8 cellular contexts compared by ENCODE assay signal in genomic region chr7:37920305-37920618, GRCh38. TPM values are rescaled to one million over a fixed set of nuclear protein-coding genes. Genes with fewer than 3 reads are reported as not detected.
A peak's percentile ranks its signal among the peaks of the same experiment; 100 is the strongest.
DNase-seq lines count a peak whose midpoint lies in the region; ATAC-seq, FAIRE-seq and TF ChIP-seq lines count a peak whose summit lies in the region.

No MANE protein-coding gene starts in this region.

- H3K4me1 Mint-ChIP-seq in T-helper 2 cell treated with Interferon-gamma antibody and Interleukin-4, amounts not matched to agents 5 μg/mL and 100 μg/mL, for 36 hours (ENCODE audit: low read depth), result peaks cover 7% of the 10 kb centered on the region
- peaks cover 18% of the 10 kb centered on the region for H3K4me1 Mint-ChIP-seq in activated naive CD8-positive, alpha-beta T cell treated with anti-CD3 and anti-CD28 coated beads for 36 hours

- peak overlapping the region in 1 of 2 donors; percentile 41 for H3K9ac ChIP-seq in stomach smooth muscle (ENCODE audit: low read length in 2 of 2)

- in situ Hi-C loops in KBM-7 (cut with MboI; ENCODE audit: low pct_unique_long_range_greater_than_20kb, low sequenced_read_pairs), result loop anchor here (25.0 kb wide), 2 partner anchors 292 to 417 kb away; no protein-coding TSS in a partner anchor

- H3K4me3 ChIP-seq in left lung, result peak overlapping the region; percentile 57 to 62
- H3K4me3 ChIP-seq in stomach smooth muscle (ENCODE audit: low read length in 2 of 2), result peak overlapping the region; percentile 62 to 72

- no peak for FAIRE-seq in H54 (lab: Jason Lieb, UNC)

- H3K36me3 Mint-ChIP-seq in T-helper 2 cell treated with Interferon-gamma antibody and Interleukin-4, amounts not matched to agents 5 μg/mL and 100 μg/mL, for 36 hours (ENCODE audit: low read depth), result no peaks in the 10 kb centered on the region
- no peaks in the 10 kb centered on the region for H3K36me3 Mint-ChIP-seq in activated naive CD8-positive, alpha-beta T cell treated with anti-CD3 and anti-CD28 coated beads for 36 hours

- H3K4me3 Mint-ChIP-seq in T-helper 2 cell treated with Interferon-gamma antibody and Interleukin-4, amounts not matched to agents 5 μg/mL and 100 μg/mL, for 36 hours, result peak overlapping the region; percentile 77
- peak overlapping the region; percentile 65 for H3K4me3 Mint-ChIP-seq in activated naive CD8-positive, alpha-beta T cell treated with anti-CD3 and anti-CD28 coated beads for 36 hours

- TF ChIP-seq CTCF in left lung (IDR thresholded peaks at IDR 0.05), result peak in 1 of 2 donors; percentile 42

- ATAC-seq in left lung, result no peak

- TF ChIP-seq POLR2A in H54 (IDR thresholded peaks at IDR 0.05; ENCODE audit: low read depth, low read length), result no peak

- no peak overlapping the region for H3K27ac Mint-ChIP-seq in T-helper 2 cell treated with Interferon-gamma antibody and Interleukin-4, amounts not matched to agents 5 μg/mL and 100 μg/mL, for 36 hours
- no peak overlapping the region for H3K27ac Mint-ChIP-seq in activated naive CD8-positive, alpha-beta T cell treated with anti-CD3 and anti-CD28 coated beads for 36 hours

- H3K27me3 ChIP-seq in left lung (peaks cover 0 to 64% of the 10 kb centered on the region in 2 donors), stomach smooth muscle (ENCODE audit: control insufficient read depth in 1 of 2, insufficient read depth in 2 of 2, low read length in 2 of 2) (peaks cover 21 to 22% of the 10 kb centered on the region in 2 donors)

- intact Hi-C loops in left lung (cut with DNase I), result no loop called here

- H3K9me3 Mint-ChIP-seq in T-helper 2 cell treated with Interferon-gamma antibody and Interleukin-4, amounts not matched to agents 5 μg/mL and 100 μg/mL, for 36 hours, result no peaks in the 10 kb centered on the region
- no peaks in the 10 kb centered on the region for H3K9me3 Mint-ChIP-seq in activated naive CD8-positive, alpha-beta T cell treated with anti-CD3 and anti-CD28 coated beads for 36 hours

- DNase-seq in T-helper 2 cell treated with Interferon-gamma antibody and Interleukin-4, amounts not matched to agents 5 μg/mL and 100 μg/mL, for 36 hours (ENCODE audit: low spot score), result no peak
- no peak for DNase-seq in T-helper 2 cell
- DNase-seq in activated naive CD8-positive, alpha-beta T cell treated with anti-CD3 and anti-CD28 coated beads for 36 hours, result no peak
- no peak for DNase-seq in left lung
- no peak for DNase-seq in KBM-7
- DNase-seq in NCI-H2227 (lab: John Stamatoyannopoulos, UW; ENCODE audit: unreplicated experiment), result no peak
- no peak for DNase-seq in H54 (ENCODE audit: insufficient read length, low spot score)

- H3K36me3 ChIP-seq in left lung (no peaks in the 10 kb centered on the region), stomach smooth muscle (ENCODE audit: control insufficient read depth in 2 of 2, insufficient read depth in 2 of 2, low read length in 2 of 2) (no peaks in the 10 kb centered on the region)

- peak overlapping the region; percentile 90 to 92 for H3K27ac ChIP-seq in left lung
- H3K27ac ChIP-seq in stomach smooth muscle (ENCODE audit: low read length), result no peak overlapping the region

- peaks cover 61% of the 10 kb centered on the region for H3K27me3 Mint-ChIP-seq in T-helper 2 cell treated with Interferon-gamma antibody and Interleukin-4, amounts not matched to agents 5 μg/mL and 100 μg/mL, for 36 hours (ENCODE audit: low read depth)
- H3K27me3 Mint-ChIP-seq in activated naive CD8-positive, alpha-beta T cell treated with anti-CD3 and anti-CD28 coated beads for 36 hours, result peaks cover 80% of the 10 kb centered on the region

- H3K4me1 ChIP-seq in left lung (peaks cover 6 to 37% of the 10 kb centered on the region in 2 donors), stomach smooth muscle (ENCODE audit: control insufficient read depth, insufficient read depth, low read length) (peaks cover 19% of the 10 kb centered on the region)

- peaks cover 0 to 5% of the 10 kb centered on the region in 2 donors for H3K9me3 ChIP-seq in left lung
- no peaks in the 10 kb centered on the region for H3K9me3 ChIP-seq in stomach smooth muscle (ENCODE audit: control insufficient read depth in 2 of 2, low read length in 2 of 2)

RNA-seq across cellular contexts. Expression of gene EPDR1, which starts 0.2 kb away (rescaled TPM):
- 1 to 10 TPM; 1.8 to 2.6 TPM for total RNA-seq in activated naive CD8-positive, alpha-beta T cell treated with anti-CD3 and anti-CD28 coated beads for 36 hours
- total RNA-seq in left lung, result 10 to 100 TPM; 71.8 to 84.8 TPM

RNA-seq across cellular contexts. Expression of gene SFRP4, which starts 3.6 kb away (rescaled TPM):
- total RNA-seq in activated naive CD8-positive, alpha-beta T cell treated with anti-CD3 and anti-CD28 coated beads for 36 hours, result not detected
- 10 to 100 TPM in 1 of 2 donors, 1 to 10 TPM in 1; 7.1 to 37.3 TPM for total RNA-seq in left lung

Comparison
In these comparisons a context has a peak if more than half of its experiments do, and no peak if none do; other contexts are left out.
1. RNA of gene EPDR1, which starts 0.2 kb away (total RNA-seq): 71.8 to 84.8 TPM in left lung; 1.8 to 2.6 TPM in activated naive CD8-positive, alpha-beta T cell treated with anti-CD3 and anti-CD28 coated beads for 36 hours; every median in the first group is over 10 times any median in the second.
2. RNA of gene SFRP4, which starts 3.6 kb away (total RNA-seq): 7.1 to 37.3 TPM in left lung; not detected in activated naive CD8-positive, alpha-beta T cell treated with anti-CD3 and anti-CD28 coated beads for 36 hours; every median in the first group is over 4 times any median in the second.